In the genomic region with DNA sequence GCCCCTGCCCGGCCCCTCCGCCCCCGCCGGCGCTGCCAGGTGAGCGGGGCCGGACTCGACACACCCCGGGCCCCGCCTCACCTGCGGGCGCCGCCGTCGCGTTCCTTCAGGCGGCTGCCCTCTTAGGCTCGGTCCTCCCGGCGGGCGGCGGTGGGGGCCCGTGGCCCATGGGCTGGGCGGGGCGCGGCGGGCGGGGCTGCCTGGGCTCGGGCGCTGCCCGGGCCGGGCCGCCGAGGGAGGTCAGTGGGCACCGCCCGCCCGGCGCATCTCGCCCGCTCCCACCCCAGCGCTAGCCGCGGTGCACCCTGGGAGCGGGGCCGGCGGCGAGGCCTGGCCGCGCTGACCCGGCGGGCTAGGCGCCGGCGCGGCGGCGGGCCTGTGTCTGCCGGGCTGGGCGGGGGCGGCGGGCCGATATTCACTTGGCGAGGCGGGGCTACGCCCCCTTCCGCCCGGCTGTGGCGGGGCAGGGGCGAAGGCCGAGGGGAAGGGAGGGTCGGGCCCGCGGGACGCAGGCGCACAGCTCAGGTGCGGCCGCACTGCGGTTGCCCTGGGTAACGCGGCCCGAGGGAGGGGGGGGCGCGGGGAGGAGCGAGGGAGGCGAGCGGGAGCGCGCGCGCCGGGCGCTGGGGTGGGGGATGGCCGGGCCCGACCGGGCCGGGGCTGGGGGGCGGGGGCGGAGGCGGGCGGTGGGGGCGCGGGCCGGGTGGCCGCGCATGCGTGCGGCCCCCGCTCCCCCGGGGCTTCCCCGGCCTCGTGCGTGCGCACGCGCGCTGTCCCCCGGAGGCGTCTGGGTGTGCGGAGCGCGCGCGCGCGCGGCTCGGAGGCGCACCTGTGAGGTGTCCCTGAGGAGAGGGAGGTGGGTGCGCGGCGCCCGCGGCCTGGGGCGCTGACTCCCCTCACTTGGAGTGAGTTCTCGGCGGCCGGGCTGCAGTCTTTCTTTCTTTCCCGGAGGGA, we compare ENCODE assay signal across 7 cellular contexts. TPM values are rescaled to one million over a fixed set of nuclear protein-coding genes. Genes with fewer than 3 reads are reported as not detected.
DNase-seq lines count a peak whose midpoint lies in the region; ATAC-seq, FAIRE-seq and TF ChIP-seq lines count a peak whose summit lies in the region.

TSS of gene CCDC92 (minus strand) at position 384 of the 954 bp plus-strand sequence. CDS start 28,526 bp downstream, outside the sequence.
TSS of gene ZNF664 (plus strand) at position 768 of the 954 bp plus-strand sequence. CDS start 38,930 bp downstream, outside the sequence.

- H3K4me1 ChIP-seq in sigmoid colon = peaks cover 0 to 28% (median 21%) of the 10 kb centered on the region in 4 donors

- peak; percentile 93 for DNase-seq in GM18507 (ENCODE audit: extremely low spot score, insufficient read length, low read depth)
- peak; percentile 74 for DNase-seq in NCI-H187 treated with DMSO at 0.1 percent for 48 hours (lab: John Stamatoyannopoulos, UW)
- DNase-seq in T1000 (lab: John Stamatoyannopoulos, UW) = peak; percentile 87
- DNase-seq in astrocyte of the spinal cord (ENCODE audit: low read depth, low spot score) = peak; percentile 93
- DNase-seq in hypothalamus (lab: John Stamatoyannopoulos, UW) = peak in 49 of 51 donors; percentile 50 to 94 (median 83)
- DNase-seq in sigmoid colon = peak; percentile 95

- TF ChIP-seq POLR2A in sigmoid colon (IDR thresholded peaks at IDR 0.05) = no peak

- no peak for TF ChIP-seq EP300 in sigmoid colon (IDR thresholded peaks at IDR 0.05)

- peak within 1 kb of the TSS; percentile 92 to 97 (median 94) for H3K27ac ChIP-seq in sigmoid colon

- intact Hi-C loops in sigmoid colon (cut with DNase I) = loop anchor here (5.0 kb wide), 1 partner anchor 260 kb away; the partner anchor contains the start of gene ATP6V0A2

- TF ChIP-seq CTCF in astrocyte of the spinal cord (IDR thresholded peaks at IDR 0.05; ENCODE audit: low read depth, low read length) (peak; percentile 15), sigmoid colon (IDR thresholded peaks at IDR 0.05) (no peak)

- FAIRE-seq in GM18507 (lab: Jason Lieb, UNC) = peak; percentile 87

- no peaks in the 10 kb centered on the region for H3K9me3 ChIP-seq in sigmoid colon

- peak; percentile 74 for ATAC-seq in HG02943 (IDR thresholded peaks at IDR 0.05; ENCODE audit: low read depth, unreplicated experiment)

- in situ Hi-C loops in astrocyte of the spinal cord (cut with HindIII; ENCODE audit: low sequenced_read_pairs) = no loop called here

- WGBS in sigmoid colon, 2 donors = 1% methylated on average over 138 of the region's 138 CpGs

- peaks cover 0 to 3% (median 0%) of the 10 kb centered on the region in 4 donors for H3K36me3 ChIP-seq in sigmoid colon

- no peaks in the 10 kb centered on the region for H3K27me3 ChIP-seq in sigmoid colon

- H3K4me3 ChIP-seq in astrocyte of the spinal cord (ENCODE audit: low read depth, low read length) (peak within 1 kb of the TSS; percentile 73), sigmoid colon (peak within 1 kb of the TSS; percentile 83 to 98 (median 94))

RNA-seq across cellular contexts. Expression of gene CCDC92, which starts in this region (rescaled TPM):
- 10 to 100 TPM; 20.7 to 54.0 (median 29.1) TPM for total RNA-seq in sigmoid colon
- 10 to 100 TPM; 18.5 to 24.0 (median 20.7) TPM for polyA plus RNA-seq in sigmoid colon

RNA-seq across cellular contexts. Expression of gene ZNF664, which starts in this region (rescaled TPM):
- 10 to 100 TPM; 43.4 to 71.7 (median 57.2) TPM for total RNA-seq in sigmoid colon
- polyA plus RNA-seq in sigmoid colon = 10 to 100 TPM; 45.0 to 74.0 (median 62.5) TPM

Comparison
In these comparisons a context has a peak if more than half of its experiments do, and no peak if none do; other contexts are left out.
1. Peak in every context shown above with its lines: DNase-seq, ATAC-seq, H3K4me3 ChIP-seq and H3K27ac ChIP-seq.